18 cellular contexts compared by ENCODE assay signal in genomic region chr3:186073641-186074040, GRCh38. TPM values are rescaled to one million over a fixed set of nuclear protein-coding genes. Genes with fewer than 3 reads are reported as not detected.
A peak's percentile ranks its signal among the peaks of the same experiment; 100 is the strongest.
DNase-seq lines count a peak whose midpoint lies in the region; ATAC-seq, FAIRE-seq and TF ChIP-seq lines count a peak whose summit lies in the region.
"Had no signal": no experiment of that assay in that cellular context is flagged by ENCODE, and none has a peak within 500 bp of the region (broad histone marks: within the 10 kb centered on the region; RNA-seq: fewer than 3 reads in every experiment).

No MANE protein-coding gene starts in this region.

- H3K4me1 ChIP-seq in fibroblast of lung (ENCODE audit: control insufficient read depth, extremely low read depth, insufficient read depth, low read length) = peaks cover 5% of the 10 kb centered on the region
- no peaks in the 10 kb centered on the region for H3K4me1 ChIP-seq in pancreas
- no peaks in the 10 kb centered on the region for H3K4me1 ChIP-seq in neural progenitor cell

- no peak overlapping the region for H3K4me2 ChIP-seq in fibroblast of lung (ENCODE audit: extremely low read depth, insufficient read depth, low read length)
- H3K4me2 ChIP-seq in neural progenitor cell = no peak overlapping the region
- H3K4me2 ChIP-seq: GM23338 had no signal

- no peak for ATAC-seq in pancreas
- ATAC-seq: GM23338, HepG2 had no signal

- H3F3A ChIP-seq in neural progenitor cell (ENCODE audit: low read depth) = no peaks in the 10 kb centered on the region

- no peaks in the 10 kb centered on the region for H3K9me3 ChIP-seq in fibroblast of lung (ENCODE audit: control insufficient read depth, insufficient read depth, low read depth, low read length)
- no peaks in the 10 kb centered on the region for H3K9me3 ChIP-seq in pancreas
- H3K9me3 ChIP-seq in neural progenitor cell (ENCODE audit: low read depth) = no peaks in the 10 kb centered on the region

- H3K27ac Mint-ChIP-seq in neural progenitor cell = no peak overlapping the region
- H3K27ac Mint-ChIP-seq: B cell; CD4-positive, alpha-beta memory T cell; GM23338; H9 had no signal

- H3K79me2 ChIP-seq in fibroblast of lung (ENCODE audit: control insufficient read depth, insufficient read depth, low read length) (no peaks in the 10 kb centered on the region), neural progenitor cell (ENCODE audit: low read depth) (no peaks in the 10 kb centered on the region)

- H3K4me3 ChIP-seq in fibroblast of lung (replicated peaks in 1 of 4; ENCODE audit: control extremely low read depth in 1 of 4, insufficient read depth in 1 of 4, low read depth in 3 of 4, low read length in 4 of 4) (no peak overlapping the region), pancreas (no peak overlapping the region), neural progenitor cell (no peak overlapping the region)
- H3K4me3 ChIP-seq: GM23338 had no signal

- H3K27me3 ChIP-seq in fibroblast of lung (ENCODE audit: control insufficient read depth, insufficient read depth, low read length) = no peaks in the 10 kb centered on the region
- no peaks in the 10 kb centered on the region for H3K27me3 ChIP-seq in pancreas
- H3K27me3 ChIP-seq in neural progenitor cell = no peaks in the 10 kb centered on the region

- H3K27me3 Mint-ChIP-seq in neural progenitor cell (ENCODE audit: insufficient read depth, low read depth) = no peaks in the 10 kb centered on the region
- H3K27me3 Mint-ChIP-seq: B cell had no signal

- peak; percentile 57 for FAIRE-seq in pancreas (lab: Jason Lieb, UNC)
- FAIRE-seq: D721Med, HepG2 had no signal

- H3K36me3 Mint-ChIP-seq in neural progenitor cell = peaks cover 64% of the 10 kb centered on the region
- H3K36me3 Mint-ChIP-seq: CD4-positive, alpha-beta memory T cell had no signal

- H3K4me3 Mint-ChIP-seq in neural progenitor cell = no peak overlapping the region
- H3K4me3 Mint-ChIP-seq: B cell; CD4-positive, alpha-beta memory T cell; GM23338; H9 had no signal

- H3K36me3 ChIP-seq in fibroblast of lung (ENCODE audit: control insufficient read depth, insufficient read depth, low read length) = peaks cover 2% of the 10 kb centered on the region
- H3K36me3 ChIP-seq in pancreas = peaks cover 0 to 10% (median 6%) of the 10 kb centered on the region in 3 donors
- no peaks in the 10 kb centered on the region for H3K36me3 ChIP-seq in neural progenitor cell

- no peak for TF ChIP-seq CTCF in fibroblast of lung (conservative IDR thresholded peaks at IDR 0.05 in 1 of 2, IDR thresholded peaks at IDR 0.05 in 1 of 2; ENCODE audit: low read depth in 1 of 2, low read length in 2 of 2)
- TF ChIP-seq CTCF in pancreas (IDR thresholded peaks at IDR 0.05) = no peak
- no peak for TF ChIP-seq CTCF in neural progenitor cell (IDR thresholded peaks at IDR 0.05)

- no peaks in the 10 kb centered on the region for H3K9me3 Mint-ChIP-seq in neural progenitor cell
- H3K9me3 Mint-ChIP-seq: GM23338, H9 had no signal

- DNase-seq in ELR (ENCODE audit: low read depth) = peak; percentile 13
- peak; percentile 17 for DNase-seq in LHCN-M2 (ENCODE audit: low read depth)
- DNase-seq in fibroblast of lung (ENCODE audit: low read depth in 2 of 2) = peak; percentile 12 to 39
- no peak for DNase-seq in pancreas
- no peak for DNase-seq in neural progenitor cell (ENCODE audit: low spot score)
- no peak for DNase-seq in HUDEP-2 (lab: John Stamatoyannopoulos, UW; ENCODE audit: unreplicated experiment in 76 of 76)
- no peak for DNase-seq in COLO668 (lab: John Stamatoyannopoulos, UW; ENCODE audit: unreplicated experiment)
- DNase-seq: CD4-positive, alpha-beta memory T cell; COR-L47; DMS153; DMS79 treated with DMSO at 0.1 percent for 48 hours; GF-D8; H9 had no signal

- intact Hi-C loops in pancreas (cut with DNase I) = no loop called here

- H3K27ac ChIP-seq in fibroblast of lung (ENCODE audit: insufficient read depth, low read length) (no peak overlapping the region), pancreas (no peak overlapping the region), neural progenitor cell (no peak overlapping the region)
- H3K27ac ChIP-seq: C4-2B had no signal

- H4K20me1 ChIP-seq in fibroblast of lung (ENCODE audit: control insufficient read depth, extremely low read depth, insufficient read depth, low read length) = no peaks in the 10 kb centered on the region
- no peaks in the 10 kb centered on the region for H4K20me1 ChIP-seq in neural progenitor cell (ENCODE audit: low read depth)

- H2AFZ ChIP-seq in fibroblast of lung (ENCODE audit: low read length) (no peak overlapping the region), neural progenitor cell (replicated peaks) (no peak overlapping the region)
- H2AFZ ChIP-seq: GM23338 had no signal

- peaks cover 11% of the 10 kb centered on the region for H3K4me1 Mint-ChIP-seq in neural progenitor cell
- H3K4me1 Mint-ChIP-seq: B cell; CD4-positive, alpha-beta memory T cell had no signal

- no peak overlapping the region for H3K9ac ChIP-seq in fibroblast of lung (ENCODE audit: insufficient read depth, low read length)
- no peak overlapping the region for H3K9ac ChIP-seq in neural progenitor cell

RNA-seq across cellular contexts. Expression of gene ETV5, which starts 35.2 kb away (rescaled TPM):
- 48.5 and 57.0 TPM in 2 replicates for total RNA-seq in LHCN-M2 (2014; rRNA removed)
- 25.1 TPM for polyA plus RNA-seq in LHCN-M2 (2012)
- 15.4 and 24.9 TPM in 2 replicates for total RNA-seq in fibroblast of lung
- 23.1 and 43.1 TPM in 2 replicates for polyA plus RNA-seq in fibroblast of lung
- polyA plus RNA-seq in fibroblast of lung (2012) = 20.2 and 36.0 TPM in 2 replicates
- 86.0 and 122 TPM in 2 replicates for polyA minus RNA-seq in fibroblast of lung (ENCODE audit: low replicate concordance)
- total RNA-seq in pancreas = 10 to 100 TPM; 17.1 to 58.5 (median 32.0) TPM
- polyA plus RNA-seq in pancreas = 10 to 100 TPM; 12.2 to 12.9 TPM
- total RNA-seq in neural progenitor cell (ENCODE audit: low replicate concordance) = 12.5 and 16.3 TPM in 2 replicates
- polyA plus RNA-seq: CD4-positive, alpha-beta memory T cell had no signal

Comparison
In these comparisons a context has a peak if more than half of its experiments do, and no peak if none do; other contexts are left out.
1. DNase-seq: peak in ELR (single experiment), LHCN-M2 (single experiment) and fibroblast of lung (2 of 2); none in pancreas (0 of 6), neural progenitor cell (single experiment), HUDEP-2 (0 of 76) and COLO668 (single experiment).